7 cellular contexts compared by ENCODE assay signal in genomic region chr14:50397461-50398196, GRCh38. TPM values are rescaled to one million over a fixed set of nuclear protein-coding genes. Genes with fewer than 3 reads are reported as not detected.
DNase-seq lines count a peak whose midpoint lies in the region; ATAC-seq, FAIRE-seq and TF ChIP-seq lines count a peak whose summit lies in the region.

No MANE protein-coding gene starts in this region.

- POLR2A ChIA-PET in H1 (lab: Charles Lee; ENCODE audit: partially characterized antibody): interaction anchor here (0.6 to 3.2 kb wide), 4 partner anchors 15 to 271 kb away, joined by 3 to 10 read pairs (median 8); partner anchors contain the start of genes DMAC2L, L2HGDH, MAP4K5 and SAV1

- H2AK5ac ChIP-seq in H1 (ENCODE audit: low read depth, low read length): no peak overlapping the region

- no peak overlapping the region for H4K91ac ChIP-seq in H1 (replicated peaks; ENCODE audit: insufficient read length, low read length)

- TF ChIP-seq EP300 in H1 (IDR thresholded peaks at IDR 0.05; ENCODE audit: borderline replicate concordance in 1 of 2, low read depth in 2 of 2, low read length in 2 of 2): no peak

- 54% methylated on average over 9 of the region's 9 CpGs; no CpG with 5 or more reads in 1 of the 2 experiments for WGBS in H1 (ENCODE audit: extremely low coverage in 1 of 2, insufficient coverage in 1 of 2, insufficient read length in 1 of 2, insufficient replicate concordance in 2 of 2, low coverage in 1 of 2, low lambda C conversion rate in 2 of 2, missing lambda C conversion rate in 1 of 2), 2 experiments

- H4K5ac ChIP-seq in H1 (ENCODE audit: insufficient read length, low read depth, low read length): no peak overlapping the region

- H3K4ac ChIP-seq in H1 (replicated peaks; ENCODE audit: insufficient read length, low read depth, low read length): no peak overlapping the region

- H3K4me1 ChIP-seq in H1 (replicated peaks in 1 of 4; ENCODE audit: control insufficient read depth in 3 of 4, insufficient read depth in 4 of 4, low read length in 3 of 4) (peaks cover 4 to 12% (median 7%) of the 10 kb centered on the region in 4 experiments; a peak in 6 of 7 replicates), mucosa of stomach (ENCODE audit: control insufficient read depth, insufficient read depth, low read length) (peaks cover 12% of the 10 kb centered on the region)

- ATAC-seq in GM19463 (IDR thresholded peaks at IDR 0.05; ENCODE audit: unreplicated experiment) (no peak), GM18511 (IDR thresholded peaks at IDR 0.05; ENCODE audit: unreplicated experiment) (no peak)

- H3K4me2 ChIP-seq in H1 (ENCODE audit: insufficient read depth in 1 of 2, low read depth in 2 of 2, low read length in 2 of 2): peak overlapping the region; percentile 84 to 98

- H2BK12ac ChIP-seq in H1 (ENCODE audit: low read depth, low read length): 0 out of 2 replicates have a peak overlapping the region, but pooled peaks have one; percentile 68

- H3K36me3 ChIP-seq in H1 (ENCODE audit: control insufficient read depth in 2 of 4, insufficient read depth in 4 of 4, low read length in 3 of 4): no peaks in the 10 kb centered on the region
- H3K36me3 ChIP-seq in mucosa of stomach (ENCODE audit: control insufficient read depth, insufficient read depth, low read length): no peaks in the 10 kb centered on the region

- 0 out of 2 replicates have a peak overlapping the region, but pooled peaks have one; percentile 36 for H4K8ac ChIP-seq in H1 (ENCODE audit: extremely low read depth, insufficient read depth, low read length)

- peaks cover 11% of the 10 kb centered on the region for H3K23me2 ChIP-seq in H1 (ENCODE audit: low read depth, low read length)

- H3K27ac ChIP-seq in H1 (ENCODE audit: low read depth, low read length): no peak overlapping the region

- TF ChIP-seq CTCF in H1 (IDR thresholded peaks at IDR 0.05; ENCODE audit: control extremely low read depth in 1 of 3, insufficient read depth in 1 of 3, low read depth in 1 of 3, low read length in 3 of 3): no peak

- H3K9ac ChIP-seq in H1 (replicated peaks in 1 of 4; ENCODE audit: extremely low read depth in 1 of 4, low read depth in 3 of 4, low read length in 3 of 4) (peak overlapping the region in 2 of 4 experiments; percentile 9 to 46; a peak in 3 of 7 replicates), mucosa of stomach (ENCODE audit: low read length) (peak overlapping the region; percentile 65)

- H3K14ac ChIP-seq in H1 (ENCODE audit: insufficient read length): no peak overlapping the region

- no peaks in the 10 kb centered on the region for H3K9me3 ChIP-seq in H1 (ENCODE audit: insufficient read depth in 2 of 2, low read depth in 1 of 2, low read length in 1 of 2)
- no peaks in the 10 kb centered on the region for H3K9me3 ChIP-seq in mucosa of stomach (ENCODE audit: control insufficient read depth, low read length)

- no peak overlapping the region for H3K56ac ChIP-seq in H1 (replicated peaks; ENCODE audit: insufficient read length, low read depth, low read length)

- DNase-seq in H54 (ENCODE audit: insufficient read length, low spot score) (peak; percentile 23), RCC 7860 (ENCODE audit: low spot score) (peak; percentile 42), H1 (ENCODE audit: low read depth in 1 of 2, low spot score in 2 of 2) (no peak), NCI-H774 (lab: John Stamatoyannopoulos, UW) (no peak)

- TF ChIP-seq POLR2A in H54 (IDR thresholded peaks at IDR 0.05; ENCODE audit: low read depth, low read length) (no peak), H1 (IDR thresholded peaks at IDR 0.05; ENCODE audit: control extremely low read depth in 1 of 2, low read depth in 2 of 2, low read length in 2 of 2) (no peak)

- H3K4me3 ChIP-seq in H1 (ENCODE audit: extremely low read depth in 1 of 4, insufficient read depth in 2 of 4, low read depth in 3 of 4, low read length in 4 of 4) (peak overlapping the region; percentile 60 to 75 (median 70); a peak in 5 of 8 replicates), mucosa of stomach (ENCODE audit: low read length) (peak overlapping the region; percentile 63)

- peak overlapping the region; percentile 97 for H2AFZ ChIP-seq in H1 (ENCODE audit: low read length)

- no peaks in the 10 kb centered on the region for H4K20me1 ChIP-seq in H1 (replicated peaks in 1 of 2; ENCODE audit: control insufficient read depth in 1 of 2, insufficient read depth in 2 of 2, low read length in 2 of 2)

- CTCF ChIA-PET in H1 (lab: Charles Lee; ENCODE audit: partially characterized antibody): interaction anchor here (0.7 to 1.3 kb wide), 4 partner anchors 54 to 376 kb away, joined by 3 to 5 read pairs (median 3); no protein-coding TSS in a partner anchor

- H3K27me3 ChIP-seq in H1 (replicated peaks in 1 of 4; ENCODE audit: control insufficient read depth in 3 of 4, extremely low read depth in 1 of 4, insufficient read depth in 3 of 4, low read length in 3 of 4): peaks cover 0 to 14% (median 9%) of the 10 kb centered on the region in 4 experiments; a peak in 4 of 7 replicates
- H3K27me3 ChIP-seq in mucosa of stomach (ENCODE audit: control insufficient read depth, insufficient read depth, low read length): no peaks in the 10 kb centered on the region

- H3K23ac ChIP-seq in H1 (ENCODE audit: insufficient read length): no peak overlapping the region

- H3K18ac ChIP-seq in H1 (ENCODE audit: extremely low read depth, low read length): peak overlapping the region; percentile 76

- H2BK120ac ChIP-seq in H1 (replicated peaks; ENCODE audit: low read depth, low read length): no peak overlapping the region

- H2BK5ac ChIP-seq in H1 (ENCODE audit: low read depth, low read length): no peak overlapping the region

- no peak for TF ChIP-seq RAD21 in H1 (IDR thresholded peaks at IDR 0.05 in 1 of 2, conservative IDR thresholded peaks at IDR 0.05 in 1 of 2; ENCODE audit: low read depth in 2 of 2, low read length in 2 of 2)

- FAIRE-seq in H54 (lab: Jason Lieb, UNC): peak; percentile 67
- FAIRE-seq in RCC 7860 (lab: Jason Lieb, UNC): no peak
- no peak for FAIRE-seq in H1 (lab: Jason Lieb, UNC)

- H3K79me2 ChIP-seq in H1 (ENCODE audit: control insufficient read depth in 1 of 2, insufficient read depth in 2 of 2, low read length in 2 of 2): no peaks in the 10 kb centered on the region

- no peaks in the 10 kb centered on the region for H3K79me1 ChIP-seq in H1 (ENCODE audit: low read depth, low read length)

- no peak overlapping the region for H2BK15ac ChIP-seq in H1 (ENCODE audit: low read length)

- H2BK20ac ChIP-seq in H1 (ENCODE audit: low read length): no peak overlapping the region

TF ChIP-seq in H1, 55 proteins besides CTCF, POLR2A, EP300 and RAD21:
- TF ChIP-seq SUZ12 (IDR thresholded peaks at IDR 0.05; ENCODE audit: low read length) (peak; percentile 3; the same call in 1 of the 2 replicates), CBX5 (IDR thresholded peaks at IDR 0.05; ENCODE audit: low read depth, low read length) (no peak)
TF ChIP-seq in H1: peak in this region for 1.

RNA-seq across cellular contexts. Expression of gene CDKL1, which starts 0.9 kb away (rescaled TPM):
- 1.6 and 2.2 TPM in 2 replicates for total RNA-seq in H1 (2021; fragmentation: NEBNext Ultra II Directional; extraction: Animal tissue kit (Norgen Biotek cat#: 25700))
- polyA plus RNA-seq in H1 (2011; rRNA removed): 0.50 and 1.2 TPM in 2 replicates
- polyA plus RNA-seq in H1 (2011; cell fraction: cytosol; rRNA removed): 0.76 TPM
- polyA plus RNA-seq in H1 (2011; cell fraction: nucleus; rRNA removed): 1.2 TPM
- 0.88 to 3.0 TPM (median 1.9 TPM) in 4 replicates for polyA plus RNA-seq in H1 (2012, experiment 1 of 2)
- 0.08 TPM for polyA plus RNA-seq in H1 (2012, experiment 2 of 2)
- polyA plus RNA-seq in H1 (2013, experiment 1 of 2): 2.5 TPM
- polyA plus RNA-seq in H1 (2013, experiment 2 of 2): 2.2 TPM
- polyA minus RNA-seq in H1 (2011; rRNA and poly(A)+ RNA removed): 2.4 and 4.1 TPM in 2 replicates
- polyA minus RNA-seq in H1 (2011; cell fraction: cytosol; rRNA and poly(A)+ RNA removed): 4.6 TPM
- polyA minus RNA-seq in H1 (2011; cell fraction: nucleus; rRNA and poly(A)+ RNA removed): 7.9 TPM

Comparison
In these comparisons a context has a peak if more than half of its experiments do, and no peak if none do; other contexts are left out.
1. DNase-seq: peak in H54 (single experiment) and RCC 7860 (single experiment); none in H1 (0 of 2) and NCI-H774 (single experiment).